8 cellular contexts compared by ENCODE assay signal in genomic region chr5:16550316-16550952, GRCh38.
DNase-seq lines count a peak whose midpoint lies in the region; ATAC-seq and TF ChIP-seq lines count a peak whose summit lies in the region.

No MANE protein-coding gene starts in this region.

- no peaks in the 10 kb centered on the region for H3K9me3 ChIP-seq in left ventricle myocardium inferior (replicated peaks)

- H3K36me3 ChIP-seq in left ventricle myocardium inferior: no peaks in the 10 kb centered on the region

- ATAC-seq in GM18498 (IDR thresholded peaks at IDR 0.05; ENCODE audit: unreplicated experiment): peak; percentile 74
- peak; percentile 80 for ATAC-seq in HG02759 (IDR thresholded peaks at IDR 0.05; ENCODE audit: unreplicated experiment)

- H3K27ac ChIP-seq in left ventricle myocardium inferior (replicated peaks): peak overlapping the region; percentile 68

- no peaks in the 10 kb centered on the region for H3K27me3 ChIP-seq in left ventricle myocardium inferior (ENCODE audit: low read depth)

- TF ChIP-seq CTCF in left ventricle myocardium inferior (IDR thresholded peaks at IDR 0.05; ENCODE audit: borderline replicate concordance): peak; percentile 65

- peaks cover 47% of the 10 kb centered on the region for H3K4me1 ChIP-seq in left ventricle myocardium inferior

- peak; percentile 68 for DNase-seq in AG20443 (ENCODE audit: low spot score)
- peak; percentile 52 for DNase-seq in NCI-H1105 treated with DMSO at 0.1 percent for 48 hours (lab: John Stamatoyannopoulos, UW)
- peak; percentile 6 to 24 for DNase-seq in activated CD4-positive, alpha-beta T cell treated with anti-CD3 and anti-CD28 coated beads for 4 hours
- no peak for DNase-seq in left ventricle myocardium inferior
- DNase-seq in stimulated activated CD8-positive, alpha-beta memory T cell treated with anti-CD3 and anti-CD28 coated beads, Interleukin-4, amount 100 ng/mL, for 48 hours: peak; percentile 49
- DNase-seq in hippocampal formation (lab: John Stamatoyannopoulos, UW): no peak

- intact Hi-C loops in left ventricle myocardium inferior (cut with micrococcal nuclease): no loop called here

- peak overlapping the region; percentile 16 for H3K4me3 ChIP-seq in left ventricle myocardium inferior

Comparison
In these comparisons a context has a peak if more than half of its experiments do, and no peak if none do; other contexts are left out.
1. DNase-seq: peak in AG20443 (single experiment), NCI-H1105 treated with DMSO at 0.1 percent for 48 hours (single experiment), activated CD4-positive, alpha-beta T cell treated with anti-CD3 and anti-CD28 coated beads for 4 hours (2 of 2) and stimulated activated CD8-positive, alpha-beta memory T cell treated with anti-CD3 and anti-CD28 coated beads, Interleukin-4, amount 100 ng/mL, for 48 hours (single experiment); none in left ventricle myocardium inferior (single experiment) and hippocampal formation (0 of 2).